In the genomic region with DNA sequence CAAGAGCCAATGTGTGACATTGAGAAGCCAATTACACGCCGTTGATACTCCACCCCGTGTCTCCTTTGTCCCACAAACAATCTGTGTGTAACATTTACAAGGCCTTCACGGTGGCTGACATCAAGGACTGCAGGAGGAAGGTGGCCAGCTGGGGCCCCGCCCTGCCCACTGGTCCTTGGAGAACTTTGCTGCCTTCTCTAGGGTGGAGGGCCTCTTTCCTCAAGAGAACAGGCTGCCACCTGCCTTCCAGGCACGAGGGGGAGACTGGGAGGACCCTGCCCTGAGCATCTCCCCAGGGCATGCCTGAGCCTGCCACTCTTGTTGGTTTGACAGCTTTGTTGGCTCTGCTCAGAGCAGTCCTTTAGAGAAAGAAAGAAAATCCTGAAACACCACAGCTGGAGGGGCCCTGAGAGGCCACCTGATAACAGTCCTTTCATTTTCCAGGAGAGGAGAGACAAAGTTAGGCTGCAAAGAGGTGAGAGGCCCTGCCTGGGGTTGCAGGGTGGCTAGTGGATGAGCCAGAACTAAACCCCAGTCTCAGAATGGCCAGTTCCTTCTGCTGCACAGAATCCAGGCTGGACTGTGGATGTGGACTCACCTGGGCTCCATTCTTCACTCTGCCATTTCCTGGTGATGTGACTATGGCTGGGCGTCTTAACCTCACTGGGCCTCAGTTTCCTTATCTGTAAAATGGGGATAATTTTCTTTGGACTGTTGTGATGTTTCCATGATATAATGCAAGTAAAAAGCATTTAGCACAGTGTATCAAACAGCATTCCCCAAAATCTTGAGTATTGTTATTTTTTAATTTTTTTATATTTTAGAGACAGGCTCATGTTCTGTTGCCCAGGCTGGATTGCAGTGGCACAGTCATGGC, we compare ENCODE assay signal across 14 cellular contexts. TPM values are rescaled to one million over a fixed set of nuclear protein-coding genes. Genes with fewer than 3 reads are reported as not detected.
DNase-seq lines count a peak whose midpoint lies in the region; ATAC-seq and TF ChIP-seq lines count a peak whose summit lies in the region.
"Had no signal": no experiment of that assay in that cellular context is flagged by ENCODE, and none has a peak within 500 bp of the region (broad histone marks: within the 10 kb centered on the region; RNA-seq: fewer than 3 reads in every experiment).

No MANE protein-coding gene starts in this region.

- H3K27ac Mint-ChIP-seq in effector memory CD8-positive, alpha-beta T cell: no peak overlapping the region

- in situ Hi-C loops in gastrocnemius medialis (cut with MboI; ENCODE audit: low sequenced_read_pairs in 4 of 4): loop anchor here in 1 of 4 donors (25.0 kb wide), 1 partner anchor 410 kb away; no protein-coding TSS in a partner anchor

- peak; percentile 29 for DNase-seq in GM19240 (ENCODE audit: insufficient read length, low spot score)
- DNase-seq in NCI-H187 treated with DMSO at 0.1 percent for 48 hours (lab: John Stamatoyannopoulos, UW): peak; percentile 91
- peak in 1 of 2 donors; percentile 53 for DNase-seq in gastrocnemius medialis
- DNase-seq in NCI-H1930 (lab: John Stamatoyannopoulos, UW): no peak
- no peak for DNase-seq in Ammon's horn (ENCODE audit: low spot score)
- DNase-seq in effector memory CD8-positive, alpha-beta T cell: no peak
- no peak for DNase-seq in SIG-M5 treated with dmso at 0.1 percent for 504 hours (lab: John Stamatoyannopoulos, UW; ENCODE audit: unreplicated experiment)
- DNase-seq: activated T-cell treated with anti-CD3 and anti-CD28 coated beads, Interleukin-2, amount 50 U/mL, for 4 hours; anterior cingulate cortex; glutamatergic neuron; stimulated activated naive CD8-positive, alpha-beta T cell treated with anti-CD3 and anti-CD28 coated beads, Interleukin-15, Interleukin-2, amounts not matched to agents 100 U/mL and 50 U/mL, for 24 hours had no signal

- no peaks in the 10 kb centered on the region for H3K27me3 ChIP-seq in gastrocnemius medialis

- no peaks in the 10 kb centered on the region for H3K9me3 Mint-ChIP-seq in effector memory CD8-positive, alpha-beta T cell
- H3K9me3 Mint-ChIP-seq: activated T-cell treated with anti-CD3 and anti-CD28 coated beads, Interleukin-2, amount 50 U/mL, for 4 hours had no signal

- H3K4me1 Mint-ChIP-seq in effector memory CD8-positive, alpha-beta T cell (ENCODE audit: low read depth in 2 of 2): no peaks in the 10 kb centered on the region

- intact Hi-C loops in gastrocnemius medialis (cut with DNase I; ENCODE audit: low total_unique reads): no loop called here

- ATAC-seq in gastrocnemius medialis: no peak
- ATAC-seq in effector memory CD8-positive, alpha-beta T cell (replicated peaks): no peak
- ATAC-seq: activated T-cell treated with anti-CD3 and anti-CD28 coated beads, Interleukin-2, amount 50 U/mL, for 4 hours; stimulated activated naive CD8-positive, alpha-beta T cell treated with anti-CD3 and anti-CD28 coated beads, Interleukin-15, Interleukin-2, amounts not matched to agents 100 U/mL and 50 U/mL, for 24 hours had no signal

- no peaks in the 10 kb centered on the region for H3K9me3 ChIP-seq in gastrocnemius medialis

- TF ChIP-seq POLR2A in gastrocnemius medialis (IDR thresholded peaks at IDR 0.05): no peak

- H3K27ac ChIP-seq in VCaP (peak overlapping the region; percentile 21; the same call in 1 of the 2 replicates), gastrocnemius medialis (peak overlapping the region; percentile 98 to 100 (median 100))

- H3K27me3 Mint-ChIP-seq in effector memory CD8-positive, alpha-beta T cell: peaks cover 18 to 61% of the 10 kb centered on the region in 2 donors

- H3K4me1 ChIP-seq in gastrocnemius medialis: peaks cover 26 to 34% of the 10 kb centered on the region in 2 donors

- H3K36me3 Mint-ChIP-seq in effector memory CD8-positive, alpha-beta T cell (ENCODE audit: insufficient read depth): no peaks in the 10 kb centered on the region

- TF ChIP-seq CTCF in VCaP (conservative IDR thresholded peaks at IDR 0.05) (no peak), gastrocnemius medialis (IDR thresholded peaks at IDR 0.05 in 4 of 5, conservative IDR thresholded peaks at IDR 0.05 in 1 of 5) (no peak)

- H3K4me3 Mint-ChIP-seq in effector memory CD8-positive, alpha-beta T cell: no peak overlapping the region
- H3K4me3 Mint-ChIP-seq: activated T-cell treated with anti-CD3 and anti-CD28 coated beads, Interleukin-2, amount 50 U/mL, for 4 hours had no signal

- no peak overlapping the region for H3K4me3 ChIP-seq in gastrocnemius medialis

- H3K36me3 ChIP-seq in gastrocnemius medialis: no peaks in the 10 kb centered on the region

RNA-seq across cellular contexts. Expression of a gene that starts 5.7 kb away (rescaled TPM):
- total RNA-seq in gastrocnemius medialis: 100 to 1,000 TPM; 287 to 570 (median 348) TPM
- total RNA-seq: activated T-cell treated with anti-CD3 and anti-CD28 coated beads, Interleukin-2, amount 50 U/mL, for 4 hours had no signal

RNA-seq across cellular contexts. Expression of a gene that starts 36.6 kb away (rescaled TPM):
- total RNA-seq in gastrocnemius medialis: 10 to 100 TPM; 34.1 to 39.1 (median 38.1) TPM

RNA-seq across cellular contexts. Expression of a gene that starts 40.9 kb away (rescaled TPM):
- 100 to 1,000 TPM in 1 of 4 donors, 10 to 100 TPM in 3; 50.7 to 101 (median 63.5) TPM for total RNA-seq in gastrocnemius medialis

RNA-seq across cellular contexts. Expression of a gene that starts 51.4 kb away (rescaled TPM):
- total RNA-seq in gastrocnemius medialis: not detected
- total RNA-seq: activated T-cell treated with anti-CD3 and anti-CD28 coated beads, Interleukin-2, amount 50 U/mL, for 4 hours; liver; osteocyte had no signal

Comparison
In these comparisons a context has a peak if more than half of its experiments do, and no peak if none do; other contexts are left out.
1. DNase-seq: peak in GM19240 (single experiment) and NCI-H187 treated with DMSO at 0.1 percent for 48 hours (single experiment); none in NCI-H1930 (0 of 2), Ammon's horn (single experiment), effector memory CD8-positive, alpha-beta T cell (0 of 3) and SIG-M5 treated with dmso at 0.1 percent for 504 hours (single experiment).